In genomic region chr11:133955945-133956421, GRCh38 we compare ENCODE assay signal across 9 cellular contexts. TPM values are rescaled to one million over a fixed set of nuclear protein-coding genes. Genes with fewer than 3 reads are reported as not detected.
DNase-seq lines count a peak whose midpoint lies in the region; ATAC-seq and TF ChIP-seq lines count a peak whose summit lies in the region.
"Had no signal": no experiment of that assay in that cellular context is flagged by ENCODE, and none has a peak within 500 bp of the region (broad histone marks: within the 10 kb centered on the region; RNA-seq: fewer than 3 reads in every experiment).

No MANE protein-coding gene starts in this region.

- no peaks in the 10 kb centered on the region for H3K9me3 ChIP-seq in thoracic aorta

- POLR2A ChIA-PET in activated CD4-positive, alpha-beta T cell treated with anti-CD3 and anti-CD28 coated beads, Interleukin-2, amount 10 ng/mL, durations not matched to agents 7 days and 5 days (lab: Charles Lee), result interaction anchor here (0.8 to 1.2 kb wide), 2 partner anchors 8 to 10 kb away, joined by 3 read pairs; no protein-coding TSS in a partner anchor

- peak overlapping the region; percentile 50 for H3K4me3 ChIP-seq in iPS-11a (ENCODE audit: low read depth, low read length)
- H3K4me3 ChIP-seq in thoracic aorta, result peak overlapping the region; percentile 81

- peak overlapping the region; percentile 59 for H3K4me3 Mint-ChIP-seq in activated CD4-positive, alpha-beta T cell treated with anti-CD3 and anti-CD28 coated beads, Interleukin-2, amount 10 ng/mL, durations not matched to agents 7 days and 5 days
- H3K4me3 Mint-ChIP-seq in activated T-helper 17 cell treated with anti-CD3 and anti-CD28 coated beads, Interleukin-2, amount 50 U/mL, for 72 hours, result peak overlapping the region; percentile 95

- no peak overlapping the region for H3K27ac Mint-ChIP-seq in activated CD4-positive, alpha-beta T cell treated with anti-CD3 and anti-CD28 coated beads, Interleukin-2, amount 10 ng/mL, durations not matched to agents 7 days and 5 days
- H3K27ac Mint-ChIP-seq in activated T-helper 17 cell treated with anti-CD3 and anti-CD28 coated beads, Interleukin-2, amount 50 U/mL, for 72 hours, result peak overlapping the region; percentile 87

- peaks cover 55% of the 10 kb centered on the region for H3K4me1 Mint-ChIP-seq in activated CD4-positive, alpha-beta T cell treated with anti-CD3 and anti-CD28 coated beads, Interleukin-2, amount 10 ng/mL, durations not matched to agents 7 days and 5 days
- peaks cover 25% of the 10 kb centered on the region for H3K4me1 Mint-ChIP-seq in activated T-helper 17 cell treated with anti-CD3 and anti-CD28 coated beads, Interleukin-2, amount 50 U/mL, for 72 hours

- TF ChIP-seq CTCF in thoracic aorta (IDR thresholded peaks at IDR 0.05), result no peak

- H3K36me3 Mint-ChIP-seq in activated CD4-positive, alpha-beta T cell treated with anti-CD3 and anti-CD28 coated beads, Interleukin-2, amount 10 ng/mL, durations not matched to agents 7 days and 5 days (ENCODE audit: low read depth), result peaks cover 23% of the 10 kb centered on the region
- H3K36me3 Mint-ChIP-seq in activated T-helper 17 cell treated with anti-CD3 and anti-CD28 coated beads, Interleukin-2, amount 50 U/mL, for 72 hours (ENCODE audit: low read depth), result peaks cover 28% of the 10 kb centered on the region

- CTCF ChIA-PET in activated CD4-positive, alpha-beta T cell treated with anti-CD3 and anti-CD28 coated beads, Interleukin-2, amount 10 ng/mL, durations not matched to agents 7 days and 5 days (lab: Charles Lee), result interaction anchor here (0.6 to 2.2 kb wide), 4 partner anchors 8 to 181 kb away, joined by 3 to 7 read pairs (median 3); no protein-coding TSS in a partner anchor

- no peaks in the 10 kb centered on the region for H3K27me3 ChIP-seq in thoracic aorta (replicated peaks; ENCODE audit: insufficient read depth)

- H3K27ac ChIP-seq in thoracic aorta, result peak overlapping the region; percentile 93 to 94

- no peaks in the 10 kb centered on the region for H3K9me3 Mint-ChIP-seq in activated CD4-positive, alpha-beta T cell treated with anti-CD3 and anti-CD28 coated beads, Interleukin-2, amount 10 ng/mL, durations not matched to agents 7 days and 5 days
- H3K9me3 Mint-ChIP-seq in activated T-helper 17 cell treated with anti-CD3 and anti-CD28 coated beads, Interleukin-2, amount 50 U/mL, for 72 hours, result no peaks in the 10 kb centered on the region
- H3K9me3 Mint-ChIP-seq: CD4-positive, alpha-beta memory T cell had no signal

- no peaks in the 10 kb centered on the region for H3K36me3 ChIP-seq in thoracic aorta

- no peak for ATAC-seq in activated T-helper 17 cell treated with anti-CD3 and anti-CD28 coated beads, Interleukin-2, amount 50 U/mL, for 72 hours (replicated peaks)
- no peak for ATAC-seq in thoracic aorta (ENCODE audit: insufficient number of reproducible peaks, low FRiP score, low read depth)

- H3K4me1 ChIP-seq in thoracic aorta (ENCODE audit: control insufficient read depth in 1 of 2, low read depth in 2 of 2), result peaks cover 10 to 51% of the 10 kb centered on the region in 2 donors

- DNase-seq in activated CD4-positive, alpha-beta T cell treated with anti-CD3 and anti-CD28 coated beads, Interleukin-2, amount 10 ng/mL, durations not matched to agents 7 days and 5 days, result no peak
- no peak for DNase-seq in activated CD4-positive, alpha-beta T cell treated with anti-CD3 and anti-CD28 coated beads for 1 hour
- DNase-seq in thoracic aorta (ENCODE audit: low spot score) (no peak), NCI-H2029 treated with DMSO at 0.1 percent for 48 hours (lab: John Stamatoyannopoulos, UW) (no peak), GOT3 (lab: John Stamatoyannopoulos, UW) (no peak), NCI-H524 (lab: John Stamatoyannopoulos, UW) (no peak)

- peaks cover 13% of the 10 kb centered on the region for H3K27me3 Mint-ChIP-seq in activated CD4-positive, alpha-beta T cell treated with anti-CD3 and anti-CD28 coated beads, Interleukin-2, amount 10 ng/mL, durations not matched to agents 7 days and 5 days
- peaks cover 4% of the 10 kb centered on the region for H3K27me3 Mint-ChIP-seq in activated T-helper 17 cell treated with anti-CD3 and anti-CD28 coated beads, Interleukin-2, amount 50 U/mL, for 72 hours

RNA-seq across cellular contexts. Expression of gene IGSF9B, which starts 0.8 kb away (rescaled TPM):
- total RNA-seq in activated CD4-positive, alpha-beta T cell treated with anti-CD3 and anti-CD28 coated beads, Interleukin-2, amount 10 ng/mL, durations not matched to agents 7 days and 5 days, result 100 to 1,000 TPM; 130 to 142 TPM
- 100 to 1,000 TPM in 1 of 2 donors, 10 to 100 TPM in 1; 25.4 to 279 TPM for total RNA-seq in activated T-helper 17 cell treated with anti-CD3 and anti-CD28 coated beads, Interleukin-2, amount 50 U/mL, for 72 hours
- 10 to 100 TPM; 67.1 to 77.2 TPM for total RNA-seq in thoracic aorta
